6 cellular contexts compared by ENCODE assay signal in genomic region chr3:191728186-191728585, GRCh38.
"Had no signal": no experiment of that assay in that cellular context is flagged by ENCODE, and none has a peak within 500 bp of the region (broad histone marks: within the 10 kb centered on the region; RNA-seq: fewer than 3 reads in every experiment).

No MANE protein-coding gene starts in this region.

- H3K27ac ChIP-seq: HL-60, KMS-11 had no signal

- DNase-seq: Karpas-422, KBM-7, KG1 had no signal

- H3K9ac ChIP-seq: KMS-11 had no signal

- FAIRE-seq: HTR-8/SVneo had no signal

- H3K4me2 ChIP-seq: KMS-11 had no signal
